ENCODE assay signal across 8 cellular contexts in genomic region chr15:78506971-78507830, GRCh38. TPM values are rescaled to one million over a fixed set of nuclear protein-coding genes. Genes with fewer than 3 reads are reported as not detected.
DNase-seq lines count a peak whose midpoint lies in the region; ATAC-seq and TF ChIP-seq lines count a peak whose summit lies in the region.

Gene HYKK (plus strand): TSS chr15:78507577. CDS start chr15:78513089, 5,512 bp downstream.

- H3K4me1 ChIP-seq in hepatocyte (ENCODE audit: insufficient read depth) (no peaks in the 10 kb centered on the region), vagina (peaks cover 16% of the 10 kb centered on the region)

- no peak within 1 kb of the TSS for H3K27ac ChIP-seq in hepatocyte
- H3K27ac ChIP-seq in vagina: peak within 1 kb of the TSS; percentile 72

- ATAC-seq in GM18498 (IDR thresholded peaks at IDR 0.05; ENCODE audit: unreplicated experiment): peak; percentile 86
- peak; percentile 83 for ATAC-seq in HG02970 (IDR thresholded peaks at IDR 0.05; ENCODE audit: low FRiP score, unreplicated experiment)

- no peaks in the 10 kb centered on the region for H3K79me2 ChIP-seq in hepatocyte

- no peaks in the 10 kb centered on the region for H3K27me3 ChIP-seq in hepatocyte
- H3K27me3 ChIP-seq in vagina: no peaks in the 10 kb centered on the region

- no peaks in the 10 kb centered on the region for H3K9me2 ChIP-seq in hepatocyte (replicated peaks; ENCODE audit: insufficient read depth)

- 2% methylated on average over 47 of the region's 63 CpGs for WGBS in hepatocyte (ENCODE audit: low lambda C conversion rate, missing lambda C conversion rate)

- intact Hi-C loops in vagina (cut with DNase I): no loop called here

- DNase-seq in NCI-H1930 (lab: John Stamatoyannopoulos, UW): peak; percentile 73 to 83
- peak; percentile 57 for DNase-seq in T-helper 9 cell
- DNase-seq in astrocyte of the hippocampus (ENCODE audit: low read depth, low spot score): peak; percentile 99
- peak; percentile 97 for DNase-seq in hepatocyte (ENCODE audit: low spot score)
- peak; percentile 90 for DNase-seq in putamen (ENCODE audit: low spot score)
- peak; percentile 96 to 97 for DNase-seq in vagina (ENCODE audit: extremely low spot score in 2 of 2)

- peak within 1 kb of the TSS; percentile 83 for H3K4me2 ChIP-seq in hepatocyte

- H3K9me3 ChIP-seq in hepatocyte (ENCODE audit: low read depth) (no peaks in the 10 kb centered on the region), vagina (no peaks in the 10 kb centered on the region)

- H4K20me1 ChIP-seq in hepatocyte (ENCODE audit: insufficient read depth, poor library complexity, severe bottlenecking): no peaks in the 10 kb centered on the region

- peak within 1 kb of the TSS; percentile 20 for H3K4me3 ChIP-seq in hepatocyte
- H3K4me3 ChIP-seq in vagina: peak within 1 kb of the TSS; percentile 93 to 95

- no peak for TF ChIP-seq POLR2A in vagina (IDR thresholded peaks at IDR 0.05)

- TF ChIP-seq CTCF in hepatocyte (IDR thresholded peaks at IDR 0.05; ENCODE audit: poor library complexity) (no peak), vagina (IDR thresholded peaks at IDR 0.05) (no peak)

- peak within 1 kb of the TSS; percentile 45 for H2AFZ ChIP-seq in hepatocyte

- H3K36me3 ChIP-seq in hepatocyte (replicated peaks; ENCODE audit: insufficient read depth, low read depth) (no peaks in the 10 kb centered on the region), vagina (no peaks in the 10 kb centered on the region)

RNA-seq across cellular contexts. Expression of gene HYKK, which starts in this region (rescaled TPM):
- total RNA-seq in hepatocyte: 1.7 and 3.6 TPM in 2 replicates
- polyA plus RNA-seq in hepatocyte: 1.6 and 2.8 TPM in 2 replicates
- total RNA-seq in vagina: 9.6 TPM
